Comparison of ENCODE assay signal across 1 cellular context in genomic region chr19:56367829-56368711, GRCh38.
A peak's percentile ranks its signal among the peaks of the same experiment; 100 is the strongest.
TF ChIP-seq lines count a peak whose summit lies in the region.

No MANE protein-coding gene starts in this region.

TF ChIP-seq in HepG2, 621 proteins besides CTCF, POLR2A, EP300 and RAD21 (continues in another document):
- TF ChIP-seq NPAS2 (CRISPR knock-in tag; IDR thresholded peaks at IDR 0.05; ENCODE audit: borderline replicate concordance) (no peak), ZNF407 (CRISPR knock-in tag; IDR thresholded peaks at IDR 0.05; ENCODE audit: not compliant biosample characterization) (peak; percentile 86), PHB2 (IDR thresholded peaks at IDR 0.05; ENCODE audit: partially characterized antibody) (no peak), FIP1L1 (IDR thresholded peaks at IDR 0.05; ENCODE audit: borderline replicate concordance, insufficient read depth, low read depth, low read length) (0 out of 2 replicates have a peak, but pooled peaks have one; percentile 48), RFX1 (IDR thresholded peaks at IDR 0.05) (no peak), ZNF17 (CRISPR knock-in tag; IDR thresholded peaks at IDR 0.05) (no peak), ARHGAP35 (CRISPR knock-in tag; IDR thresholded peaks at IDR 0.05; ENCODE audit: borderline replicate concordance) (no peak; the same call in 1 of the 2 replicates), ASH2L (IDR thresholded peaks at IDR 0.05; ENCODE audit: insufficient read length, low read depth, low read length) (peak; percentile 43), ZNF121 (CRISPR knock-in tag; IDR thresholded peaks at IDR 0.05) (no peak), IKZF5 (CRISPR knock-in tag; IDR thresholded peaks at IDR 0.05) (0 out of 2 replicates have a peak, but pooled peaks have one; percentile 19), CENPT (CRISPR knock-in tag; IDR thresholded peaks at IDR 0.05; ENCODE audit: low read depth) (no peak), TCF7L2 (IDR thresholded peaks at IDR 0.05; ENCODE audit: low read depth, low read length) (no peak), ZFP41 (CRISPR knock-in tag; IDR thresholded peaks at IDR 0.05; ENCODE audit: borderline replicate concordance) (no peak), USF2 (IDR thresholded peaks at IDR 0.05; ENCODE audit: low read depth, low read length) (no peak), USF2 (CRISPR knock-in tag; IDR thresholded peaks at IDR 0.05; ENCODE audit: borderline replicate concordance) (no peak), ZNF510 (CRISPR knock-in tag; IDR thresholded peaks at IDR 0.05; ENCODE audit: low read depth) (0 out of 2 replicates have a peak, but pooled peaks have one; percentile 77), KLF11 (CRISPR knock-in tag; IDR thresholded peaks at IDR 0.05) (0 out of 2 replicates have a peak, but pooled peaks have one; percentile 54), ATF4 (CRISPR knock-in tag; IDR thresholded peaks at IDR 0.05) (0 out of 4 replicates have a peak, but pooled peaks of 1 of the 2 experiments have one; percentile 55), ZNF652 (CRISPR knock-in tag; IDR thresholded peaks at IDR 0.05; ENCODE audit: borderline replicate concordance, low read depth) (no peak), CENPBD1 (CRISPR knock-in tag; IDR thresholded peaks at IDR 0.05; ENCODE audit: borderline replicate concordance, low read depth) (no peak), RBFOX2 (IDR thresholded peaks at IDR 0.05; ENCODE audit: low read depth, low read length) (peak; percentile 88), SALL1 (CRISPR knock-in tag; IDR thresholded peaks at IDR 0.05) (peak; percentile 78), KAT8 (CRISPR knock-in tag; IDR thresholded peaks at IDR 0.05) (peak; percentile 44; the same call in 1 of the 2 replicates), AGO1 (IDR thresholded peaks at IDR 0.05; ENCODE audit: low read depth, low read length, poor library complexity, severe bottlenecking) (peak; percentile 66), TRAFD1 (CRISPR knock-in tag; IDR thresholded peaks at IDR 0.05; ENCODE audit: borderline replicate concordance) (no peak), GABPA (IDR thresholded peaks at IDR 0.05; ENCODE audit: low read depth, low read length) (no peak), GABPA (CRISPR knock-in tag; IDR thresholded peaks at IDR 0.05; ENCODE audit: low read depth) (no peak), ZNF512 (CRISPR knock-in tag; IDR thresholded peaks at IDR 0.05) (no peak), ZNF282 (IDR thresholded peaks at IDR 0.05; ENCODE audit: partially characterized antibody) (no peak), YEATS2 (CRISPR knock-in tag; IDR thresholded peaks at IDR 0.05; ENCODE audit: borderline replicate concordance) (0 out of 2 replicates have a peak, but pooled peaks have one; percentile 25), ZBTB20 (CRISPR knock-in tag; IDR thresholded peaks at IDR 0.05; ENCODE audit: borderline replicate concordance, low read depth) (no peak), ETS1 (CRISPR knock-in tag; IDR thresholded peaks at IDR 0.05) (no peak), THYN1 (CRISPR knock-in tag; IDR thresholded peaks at IDR 0.05; ENCODE audit: borderline replicate concordance, low read depth) (no peak), ZBTB46 (CRISPR knock-in tag; IDR thresholded peaks at IDR 0.05; ENCODE audit: borderline replicate concordance) (no peak), SNAI1 (CRISPR knock-in tag; IDR thresholded peaks at IDR 0.05; ENCODE audit: borderline replicate concordance) (no peak), RXRA (CRISPR knock-in tag; IDR thresholded peaks at IDR 0.05) (peak; percentile 41; the same call in 1 of the 2 replicates), ZNF18 (CRISPR knock-in tag; IDR thresholded peaks at IDR 0.05; ENCODE audit: insufficient replicate concordance) (no peak)
